Comparison of ENCODE assay signal across 8 cellular contexts in the genomic region with DNA sequence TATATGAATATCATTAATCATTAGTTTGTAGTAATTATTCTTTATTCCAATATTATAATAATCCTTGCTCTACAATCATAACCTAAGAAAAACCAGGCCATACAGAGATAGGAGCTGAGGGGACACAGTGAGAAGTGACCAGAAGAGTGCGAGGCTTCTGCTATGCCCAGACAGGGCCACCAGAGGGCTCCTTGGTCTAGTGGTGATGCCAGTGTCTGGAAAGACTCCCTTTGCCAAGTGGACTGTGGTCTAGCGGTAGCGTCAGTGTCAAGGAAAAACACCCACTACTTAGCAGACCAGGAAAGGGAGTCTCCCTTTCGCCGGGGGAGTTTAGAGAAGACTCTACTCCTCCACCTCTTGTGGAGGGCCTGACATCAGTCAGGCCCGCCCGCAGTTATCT. TPM values are rescaled to one million over a fixed set of nuclear protein-coding genes. Genes with fewer than 3 reads are reported as not detected.
DNase-seq lines count a peak whose midpoint lies in the region; ATAC-seq and TF ChIP-seq lines count a peak whose summit lies in the region.
"Not testable (repeated sequence)": the region's sequence is repeated elsewhere in the genome, so short reads cannot be mapped to it uniquely, and the experiment has no call there.

No MANE protein-coding gene starts in this region.

- H3K9me3 ChIP-seq in OCI-LY1 (ENCODE audit: low read length); adipocyte (ENCODE audit: control insufficient read depth, low read length); stomach: not testable (repeated sequence)

- TF ChIP-seq EP300 in stomach (IDR thresholded peaks at IDR 0.05) = not testable (repeated sequence)

- DNase-seq in CD1c-positive myeloid dendritic cell (ENCODE audit: extremely low spot score) = peak; percentile 28
- not testable (repeated sequence) for DNase-seq in HFF-Myc (ENCODE audit: extremely low read depth, low read depth)
- DNase-seq in activated CD4-positive, alpha-beta T cell treated with anti-CD3 and anti-CD28 coated beads, Interleukin-2, amount 50 U/mL, for 1 hour = peak; percentile 31
- peak; percentile 22 for DNase-seq in adipocyte (ENCODE audit: low read depth)
- peak; percentile 24 for DNase-seq in fibroblast of pulmonary artery (ENCODE audit: low read depth)
- peak; percentile 64 for DNase-seq in natural killer cell treated with Interleukin-12 subunit alpha and Interleukin-12 subunit beta and Interleukin-15 and Interleukin-18, amount 100 ng/mL, for 72 hours (ENCODE audit: low spot score)
- peak; percentile 29 for DNase-seq in stomach

- not testable (repeated sequence) for H3K4me1 ChIP-seq in OCI-LY1 (ENCODE audit: insufficient read depth, low read length, severe bottlenecking); adipocyte (ENCODE audit: control insufficient read depth, insufficient read depth, low read length); stomach

- H3K4me1 Mint-ChIP-seq in natural killer cell treated with Interleukin-12 subunit alpha and Interleukin-12 subunit beta and Interleukin-15 and Interleukin-18, amount 100 ng/mL, for 72 hours (ENCODE audit: low read depth in 2 of 2) = peaks cover 35 to 36% of the 10 kb centered on the region in 2 donors

- H3K27me3 Mint-ChIP-seq in natural killer cell treated with Interleukin-12 subunit alpha and Interleukin-12 subunit beta and Interleukin-15 and Interleukin-18, amount 100 ng/mL, for 72 hours = not testable (repeated sequence)

- H3K79me2 ChIP-seq in OCI-LY1 (ENCODE audit: insufficient read depth, low read length) = not testable (repeated sequence)

- H3K36me3 Mint-ChIP-seq in natural killer cell treated with Interleukin-12 subunit alpha and Interleukin-12 subunit beta and Interleukin-15 and Interleukin-18, amount 100 ng/mL, for 72 hours = not testable (repeated sequence)

- H3F3A ChIP-seq in OCI-LY1 (ENCODE audit: insufficient read depth, low read length) = not testable (repeated sequence)

- not testable (repeated sequence) for ATAC-seq in natural killer cell treated with Interleukin-12 subunit alpha and Interleukin-12 subunit beta and Interleukin-15 and Interleukin-18, amount 100 ng/mL, for 72 hours

- not testable (repeated sequence) for H2AFZ ChIP-seq in OCI-LY1 (ENCODE audit: low read length)

- intact Hi-C loops in stomach (cut with DNase I; ENCODE audit: low total_unique reads) = not testable (repeated sequence)

- H3K27ac ChIP-seq in OCI-LY1 (ENCODE audit: low read depth, low read length, poor library complexity, severe bottlenecking); stomach: not testable (repeated sequence)

- H3K4me2 ChIP-seq in OCI-LY1 (ENCODE audit: low read length) = not testable (repeated sequence)

- not testable (repeated sequence) for H3K27ac Mint-ChIP-seq in natural killer cell treated with Interleukin-12 subunit alpha and Interleukin-12 subunit beta and Interleukin-15 and Interleukin-18, amount 100 ng/mL, for 72 hours

- H3K36me3 ChIP-seq in OCI-LY1 (ENCODE audit: insufficient read depth, low read length); adipocyte (ENCODE audit: control insufficient read depth, insufficient read depth, low read length, severe bottlenecking); stomach: not testable (repeated sequence)

- not testable (repeated sequence) for H3K9ac ChIP-seq in OCI-LY1 (ENCODE audit: low read length); adipocyte (ENCODE audit: low read length)

- not testable (repeated sequence) for H3K27me3 ChIP-seq in OCI-LY1 (ENCODE audit: insufficient read depth, low read length); adipocyte (replicated peaks; ENCODE audit: control insufficient read depth, insufficient read depth, low read length); stomach

- TF ChIP-seq POLR2A in stomach (IDR thresholded peaks at IDR 0.05) = not testable (repeated sequence)

- not testable (repeated sequence) for H3K4me3 Mint-ChIP-seq in natural killer cell treated with Interleukin-12 subunit alpha and Interleukin-12 subunit beta and Interleukin-15 and Interleukin-18, amount 100 ng/mL, for 72 hours

- not testable (repeated sequence) for H3K4me3 ChIP-seq in HFF-Myc (replicated peaks; ENCODE audit: low read depth, low read length); OCI-LY1 (ENCODE audit: low read depth, low read length, poor library complexity, severe bottlenecking); adipocyte (ENCODE audit: low read length); fibroblast of pulmonary artery (replicated peaks; ENCODE audit: low read depth, low read length); stomach

- H3K9me3 Mint-ChIP-seq in natural killer cell treated with Interleukin-12 subunit alpha and Interleukin-12 subunit beta and Interleukin-15 and Interleukin-18, amount 100 ng/mL, for 72 hours = not testable (repeated sequence)

- 88 to 94% (median 93%) methylated on average over 5 to 7 of the region's 7 CpGs for WGBS in stomach, 5 donors

- not testable (repeated sequence) for H4K20me1 ChIP-seq in OCI-LY1 (ENCODE audit: insufficient read depth, low read length)

- TF ChIP-seq CTCF in HFF-Myc (IDR thresholded peaks at IDR 0.05; ENCODE audit: low read depth, low read length, missing control alignments) (peak; percentile 47), OCI-LY1 (IDR thresholded peaks at IDR 0.05; ENCODE audit: low read length) (peak; percentile 31; the same call in 1 of the 2 replicates), fibroblast of pulmonary artery (IDR thresholded peaks at IDR 0.05; ENCODE audit: low read length, missing control alignments) (peak; percentile 39), stomach (IDR thresholded peaks at IDR 0.05) (peak in 2 of 7 experiments; percentile 11 to 26)

- H3K9me2 ChIP-seq in OCI-LY1 (ENCODE audit: low read depth, low read length) = not testable (repeated sequence)

RNA-seq across cellular contexts. Expression of gene MRPL17, which starts 28.4 kb away (rescaled TPM):
- total RNA-seq in natural killer cell treated with Interleukin-12 subunit alpha and Interleukin-12 subunit beta and Interleukin-15 and Interleukin-18, amount 100 ng/mL, for 72 hours = 10 to 100 TPM; 69.1 to 70.1 TPM
- 100 to 1,000 TPM in 1 of 5 donors, 10 to 100 TPM in 3, 1 to 10 TPM in 1; 9.0 to 148 (median 20.4) TPM for total RNA-seq in stomach
- polyA plus RNA-seq in stomach = 10 to 100 TPM; 43.2 to 52.2 (median 49.4) TPM

RNA-seq across cellular contexts. Expression of gene DCHS1, which starts 55.9 kb away (rescaled TPM):
- 1 to 10 TPM in 1 of 2 donors, under 1 TPM in 1; 0.73 to 1.6 TPM for total RNA-seq in natural killer cell treated with Interleukin-12 subunit alpha and Interleukin-12 subunit beta and Interleukin-15 and Interleukin-18, amount 100 ng/mL, for 72 hours
- total RNA-seq in stomach = 10 to 100 TPM in 4 of 5 donors, 1 to 10 TPM in 1; 9.9 to 22.8 (median 17.4) TPM
- 1 to 10 TPM in 2 of 3 donors, under 1 TPM in 1; 0.76 to 2.6 (median 1.6) TPM for polyA plus RNA-seq in stomach

Comparison
In these comparisons a context has a peak if more than half of its experiments do, and no peak if none do; other contexts are left out.
1. RNA of gene DCHS1, which starts 55.9 kb away (total RNA-seq): 9.9 to 22.8 TPM in stomach; 0.73 to 1.6 TPM in natural killer cell treated with Interleukin-12 subunit alpha and Interleukin-12 subunit beta and Interleukin-15 and Interleukin-18, amount 100 ng/mL, for 72 hours; every median in the first group is over 4 times any median in the second.